ENCODE assay signal across 9 cellular contexts in the genomic region with DNA sequence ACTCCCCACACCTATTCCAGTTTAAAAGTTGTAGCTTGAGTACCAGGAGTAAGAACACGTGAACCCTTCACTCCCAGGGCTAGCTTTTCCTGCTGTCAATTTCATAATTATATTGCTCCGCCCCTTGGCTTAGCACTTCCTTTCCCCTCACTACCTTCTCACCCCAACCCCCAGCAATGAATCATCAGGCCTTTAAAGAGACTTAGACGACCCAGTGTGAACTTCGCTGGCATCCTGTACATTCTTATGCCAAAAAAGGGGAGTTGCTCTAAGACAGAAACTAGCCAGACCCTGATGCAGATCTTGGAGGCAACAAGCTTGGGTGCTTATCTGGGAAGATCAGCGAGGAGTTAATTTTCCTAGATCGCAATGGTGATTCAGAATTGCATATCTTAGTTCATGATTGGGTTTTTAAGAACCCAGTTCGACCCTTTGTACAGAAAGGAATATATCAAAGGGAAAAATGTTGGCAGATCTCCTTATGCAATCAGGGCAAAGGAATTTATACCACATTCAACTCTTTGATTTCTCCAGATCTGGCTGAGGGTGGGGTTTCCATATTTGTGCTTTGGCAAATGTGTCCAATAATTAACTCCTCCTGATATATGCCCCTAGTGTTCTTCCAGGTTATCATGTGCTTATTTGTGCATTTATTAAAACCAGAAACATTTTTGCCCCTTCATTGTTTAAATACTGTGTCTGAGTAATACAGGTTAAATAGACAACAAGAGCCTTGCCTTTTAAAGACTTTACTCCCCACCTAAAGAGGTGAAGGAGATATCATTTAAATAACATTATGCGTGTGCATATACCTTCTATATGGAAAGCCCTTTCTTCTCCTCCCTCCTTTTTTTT. TPM values are rescaled to one million over a fixed set of nuclear protein-coding genes. Genes with fewer than 3 reads are reported as not detected.
A peak's percentile ranks its signal among the peaks of the same experiment; 100 is the strongest.
DNase-seq lines count a peak whose midpoint lies in the region; ATAC-seq, FAIRE-seq and TF ChIP-seq lines count a peak whose summit lies in the region.
"Had no signal": no experiment of that assay in that cellular context is flagged by ENCODE, and none has a peak within 500 bp of the region (broad histone marks: within the 10 kb centered on the region; RNA-seq: fewer than 3 reads in every experiment).

No MANE protein-coding gene starts in this region.

- no peaks in the 10 kb centered on the region for H3K9me3 Mint-ChIP-seq in memory B cell
- H3K9me3 Mint-ChIP-seq in stimulated activated effector memory CD8-positive, alpha-beta T cell treated with anti-CD3 and anti-CD28 coated beads, Interleukin-12 subunit alpha, Interleukin-12 subunit beta, amount 100 ng/mL, for 72 hours, result no peaks in the 10 kb centered on the region

- TF ChIP-seq RAD21 in K562 (CRISPR knock-in tag; conservative IDR thresholded peaks at IDR 0.05 in 1 of 2, IDR thresholded peaks at IDR 0.05 in 1 of 2), result 0 out of 4 replicates have a peak, but pooled peaks of 1 of the 2 experiments have one; percentile 11

- POLR2A ChIA-PET in K562 (lab: Yijun Ruan, JAX), result interaction anchor here (0.8 to 1.1 kb wide), 2 partner anchors 12 to 227 kb away, joined by 3 read pairs; no protein-coding TSS in a partner anchor

- no peak overlapping the region for H3K9ac ChIP-seq in BLaER1 treated with 17β-estradiol and CSF1 and Interleukin-3, amounts not matched to agents 10 nM and 100 nM
- H3K9ac ChIP-seq in K562 (ENCODE audit: insufficient read depth in 1 of 2, low read depth in 2 of 2, low read length in 2 of 2), result no peak overlapping the region

- H3K36me3 ChIP-seq in BLaER1 treated with 17β-estradiol and CSF1 and Interleukin-3, amounts not matched to agents 10 nM and 100 nM, result no peaks in the 10 kb centered on the region
- H3K36me3 ChIP-seq in K562 (ENCODE audit: control insufficient read depth, insufficient read depth, low read length), result no peaks in the 10 kb centered on the region
- no peaks in the 10 kb centered on the region for H3K36me3 ChIP-seq in SJCRH30

- peak overlapping the region; percentile 66 for H3K27ac Mint-ChIP-seq in memory B cell
- H3K27ac Mint-ChIP-seq in stimulated activated effector memory CD8-positive, alpha-beta T cell treated with anti-CD3 and anti-CD28 coated beads, Interleukin-12 subunit alpha, Interleukin-12 subunit beta, amount 100 ng/mL, for 72 hours, result no peak overlapping the region

- in situ Hi-C loops in K562 (cut with MboI), result loop anchor here (5.0 kb wide), 1 partner anchor 437 kb away; no protein-coding TSS in a partner anchor

- intact Hi-C loops in K562 (cut with micrococcal nuclease), result loop anchor here (10.0 kb wide), 2 partner anchors 195 to 365 kb away; no protein-coding TSS in a partner anchor

- no peaks in the 10 kb centered on the region for H3K9me3 ChIP-seq in BLaER1 treated with 17β-estradiol and CSF1 and Interleukin-3, amounts not matched to agents 10 nM and 100 nM (replicated peaks in 1 of 11)
- H3K9me3 ChIP-seq in K562 (replicated peaks; ENCODE audit: control insufficient read depth, insufficient read depth, low read depth, low read length) (no peaks in the 10 kb centered on the region), SJCRH30 (replicated peaks) (no peaks in the 10 kb centered on the region)

- no peak for TF ChIP-seq EP300 in K562 (IDR thresholded peaks at IDR 0.05; ENCODE audit: low read length)

- TF ChIP-seq POLR2A in K562 (conservative IDR thresholded peaks at IDR 0.05), result no peak

- peak overlapping the region in 3 of 11 experiments; percentile 1 to 28 (median 10); a peak in 2 of 22 replicates for H3K27ac ChIP-seq in BLaER1 treated with 17β-estradiol and CSF1 and Interleukin-3, amounts not matched to agents 10 nM and 100 nM
- H3K27ac ChIP-seq in K562 (ENCODE audit: extremely low read depth, low read depth, low read length), result no peak overlapping the region
- no peak overlapping the region for H3K27ac ChIP-seq in SJCRH30

- peak; percentile 32 for FAIRE-seq in K562 (lab: Jason Lieb, UNC)

- BruUV-seq in K562 (replicated peaks; lab: Mats Ljungman, UMichigan), result no TSS peak

- H2AFZ ChIP-seq in K562 (ENCODE audit: low read depth, low read length), result no peak overlapping the region

- peak; percentile 45 for ATAC-seq in HG03378 (IDR thresholded peaks at IDR 0.05; ENCODE audit: unreplicated experiment)
- ATAC-seq in K562, result peak; percentile 79
- peak; percentile 31 for ATAC-seq in memory B cell (ENCODE audit: low read depth)
- peak; percentile 81 for ATAC-seq in stimulated activated effector memory CD8-positive, alpha-beta T cell treated with anti-CD3 and anti-CD28 coated beads, Interleukin-12 subunit alpha, Interleukin-12 subunit beta, amount 100 ng/mL, for 72 hours

- no peak overlapping the region for H3K4me3 Mint-ChIP-seq in memory B cell
- no peak overlapping the region for H3K4me3 Mint-ChIP-seq in stimulated activated effector memory CD8-positive, alpha-beta T cell treated with anti-CD3 and anti-CD28 coated beads, Interleukin-12 subunit alpha, Interleukin-12 subunit beta, amount 100 ng/mL, for 72 hours

- H3K27me3 ChIP-seq in BLaER1 treated with 17β-estradiol and CSF1 and Interleukin-3, amounts not matched to agents 10 nM and 100 nM, result no peaks in the 10 kb centered on the region
- no peaks in the 10 kb centered on the region for H3K27me3 ChIP-seq in K562 (ENCODE audit: control insufficient read depth in 2 of 2, insufficient read depth in 2 of 2, low read length in 2 of 2)
- H3K27me3 ChIP-seq in SJCRH30, result no peaks in the 10 kb centered on the region

- H3K4me1 ChIP-seq in BLaER1 treated with 17β-estradiol and CSF1 and Interleukin-3, amounts not matched to agents 10 nM and 100 nM, result peaks cover 20 to 57% (median 34%) of the 10 kb centered on the region in 10 experiments
- H3K4me1 ChIP-seq in K562 (replicated peaks in 1 of 2; ENCODE audit: control insufficient read depth in 2 of 2, insufficient read depth in 2 of 2, low read length in 2 of 2) (peaks cover 0 to 18% of the 10 kb centered on the region in 2 experiments; a peak in 2 of 5 replicates), SJCRH30 (peaks cover 3% of the 10 kb centered on the region; the same call in 1 of the 2 replicates)

- H3K4me2 ChIP-seq in BLaER1 treated with 17β-estradiol and CSF1 and Interleukin-3, amounts not matched to agents 10 nM and 100 nM, result peak overlapping the region; percentile 21 to 76 (median 51)
- H3K4me2 ChIP-seq in K562 (ENCODE audit: insufficient read depth, low read length), result no peak overlapping the region

- DNase-seq in T-helper 9 cell (peak; percentile 51), K562 (ENCODE audit: extremely low read depth in 1 of 4, low spot score in 3 of 4) (peak; percentile 35 to 75 (median 48)), memory B cell (ENCODE audit: low spot score in 2 of 2) (no peak), SJCRH30 (no peak), NCI-H1092 treated with DMSO at 0.1 percent for 48 hours (lab: John Stamatoyannopoulos, UW) (no peak)
- DNase-seq in stimulated activated effector memory CD8-positive, alpha-beta T cell treated with anti-CD3 and anti-CD28 coated beads, Interleukin-12 subunit alpha, Interleukin-12 subunit beta, amount 100 ng/mL, for 72 hours (ENCODE audit: low spot score in 2 of 2), result peak; percentile 32 to 73

- no peaks in the 10 kb centered on the region for H4K20me1 ChIP-seq in BLaER1 treated with 17β-estradiol and CSF1 and Interleukin-3, amounts not matched to agents 10 nM and 100 nM
- H4K20me1 ChIP-seq in K562 (replicated peaks; ENCODE audit: control insufficient read depth, insufficient read depth, low read length), result no peaks in the 10 kb centered on the region

- H3K36me3 Mint-ChIP-seq in memory B cell, result no peaks in the 10 kb centered on the region
- H3K36me3 Mint-ChIP-seq in stimulated activated effector memory CD8-positive, alpha-beta T cell treated with anti-CD3 and anti-CD28 coated beads, Interleukin-12 subunit alpha, Interleukin-12 subunit beta, amount 100 ng/mL, for 72 hours, result no peaks in the 10 kb centered on the region

- peaks cover 9% of the 10 kb centered on the region for H3K4me1 Mint-ChIP-seq in memory B cell
- H3K4me1 Mint-ChIP-seq in stimulated activated effector memory CD8-positive, alpha-beta T cell treated with anti-CD3 and anti-CD28 coated beads, Interleukin-12 subunit alpha, Interleukin-12 subunit beta, amount 100 ng/mL, for 72 hours, result peaks cover 65% of the 10 kb centered on the region

- under 1% methylated on average over 8 of the region's 8 CpGs for WGBS in K562 (ENCODE audit: insufficient coverage, low coverage, missing lambda C conversion rate)

- H3K79me2 ChIP-seq in K562 (ENCODE audit: control insufficient read depth, insufficient read depth, low read length), result no peaks in the 10 kb centered on the region

- no peak for TF ChIP-seq CTCF in K562 (IDR thresholded peaks at IDR 0.05 in 2 of 3, conservative IDR thresholded peaks at IDR 0.05 in 1 of 3; ENCODE audit: insufficient read depth in 2 of 3, low read depth in 1 of 3, low read length in 3 of 3)

- no peak overlapping the region for H3K4me3 ChIP-seq in BLaER1 treated with 17β-estradiol and CSF1 and Interleukin-3, amounts not matched to agents 10 nM and 100 nM
- no peak overlapping the region for H3K4me3 ChIP-seq in K562
- no peak overlapping the region for H3K4me3 ChIP-seq in SJCRH30
- H3K4me3 ChIP-seq: skin epidermis had no signal

- CTCF ChIA-PET in K562 (lab: Yijun Ruan, JAX; ENCODE audit: low intra/inter-chr PET ratio), result interaction anchor here (0.6 kb wide), 1 partner anchor 321 kb away, joined by 4 read pairs; no protein-coding TSS in a partner anchor

- no peaks in the 10 kb centered on the region for H3K9me1 ChIP-seq in K562 (ENCODE audit: control insufficient read depth, insufficient read depth, low read length)

- H3K27me3 Mint-ChIP-seq in memory B cell, result no peaks in the 10 kb centered on the region

TF ChIP-seq in K562, 482 proteins besides CTCF, POLR2A, EP300 and RAD21 (continues in another document):
- TF ChIP-seq ZNF436 (CRISPR knock-in tag; IDR thresholded peaks at IDR 0.05), result no peak

RNA-seq across cellular contexts. Expression of a gene that starts 8.1 kb away (rescaled TPM):
- total RNA-seq in K562 (2011; cell fraction: chromatin; rRNA removed; ENCODE audit: low replicate concordance), result 1.0 and 1.9 TPM in 2 replicates
- 1.3 and 1.8 TPM in 2 replicates for total RNA-seq in K562 (2011; cell fraction: nucleolus; rRNA removed)
- total RNA-seq in K562 (2011; cell fraction: nucleoplasm; rRNA removed), result 0.88 and 1.4 TPM in 2 replicates
- total RNA-seq in K562 (2014; rRNA removed), result under 0.01 and 0.41 TPM in 2 replicates
- 0.29 and 0.47 TPM in 2 replicates for total RNA-seq in K562 (2014; rRNA removed; fragmentation: Illumina TruSeq; extraction: Trizol)
- 0.80 and 0.94 TPM in 2 replicates for total RNA-seq in K562 (2015; rRNA removed; fragmentation: Illumina TruSeq; extraction: Trizol)
- 0.60 and 0.63 TPM in 2 replicates for total RNA-seq in K562 (2021)
- 0.81 and 1.6 TPM in 2 replicates for polyA plus RNA-seq in K562 (2011; rRNA removed)
- 1.4 and 2.0 TPM in 2 replicates for polyA plus RNA-seq in K562 (2011; cell fraction: cytosol; rRNA removed)
- polyA plus RNA-seq in K562 (2011; cell fraction: nucleus; rRNA removed), result 4.1 and 5.8 TPM in 2 replicates
- 1.9 and 2.3 TPM in 2 replicates for polyA plus RNA-seq in K562 (2012)
- polyA plus RNA-seq in K562 (2014; fragmentation: Illumina TruSeq; extraction: Trizol), result 0.37 and 0.46 TPM in 2 replicates
- polyA plus RNA-seq in K562 (2014; fragmentation: Nextera tagmentation; extraction: Ambion mirVana), result 1 to 10 TPM in 1 of 2 experiments, under 1 TPM in 1; 0.58 to 1.2 TPM
- 0.15 and 1.9 TPM in 2 replicates for polyA plus RNA-seq in K562 (2014; rRNA removed)
- polyA minus RNA-seq in K562 (2011; rRNA and poly(A)+ RNA removed), result 0.81 and 2.5 TPM in 2 replicates
- 1.4 and 2.0 TPM in 2 replicates for polyA minus RNA-seq in K562 (2011; cell fraction: cytosol; rRNA and poly(A)+ RNA removed)
- 1.1 TPM in 2 replicates for polyA minus RNA-seq in K562 (2011; cell fraction: nucleus; rRNA and poly(A)+ RNA removed)
- total RNA-seq in SJCRH30 (2014; rRNA removed; shearing (Covaris generic)), result 6.0 and 6.3 TPM in 2 replicates

Comparison
In these comparisons a context has a peak if more than half of its experiments do, and no peak if none do; other contexts are left out.
1. ATAC-seq: peak in every context shown above with its lines; median percentile 81 in stimulated activated effector memory CD8-positive, alpha-beta T cell treated with anti-CD3 and anti-CD28 coated beads, Interleukin-12 subunit alpha, Interleukin-12 subunit beta, amount 100 ng/mL, for 72 hours; 79 in K562; 45 in HG03378; 31 in memory B cell.
2. DNase-seq: peak in T-helper 9 cell (single experiment), K562 (4 of 4) and stimulated activated effector memory CD8-positive, alpha-beta T cell treated with anti-CD3 and anti-CD28 coated beads, Interleukin-12 subunit alpha, Interleukin-12 subunit beta, amount 100 ng/mL, for 72 hours (2 of 2); none in memory B cell (0 of 2), SJCRH30 (0 of 2) and NCI-H1092 treated with DMSO at 0.1 percent for 48 hours (single experiment).